16 cellular contexts compared by ENCODE assay signal in the genomic region with DNA sequence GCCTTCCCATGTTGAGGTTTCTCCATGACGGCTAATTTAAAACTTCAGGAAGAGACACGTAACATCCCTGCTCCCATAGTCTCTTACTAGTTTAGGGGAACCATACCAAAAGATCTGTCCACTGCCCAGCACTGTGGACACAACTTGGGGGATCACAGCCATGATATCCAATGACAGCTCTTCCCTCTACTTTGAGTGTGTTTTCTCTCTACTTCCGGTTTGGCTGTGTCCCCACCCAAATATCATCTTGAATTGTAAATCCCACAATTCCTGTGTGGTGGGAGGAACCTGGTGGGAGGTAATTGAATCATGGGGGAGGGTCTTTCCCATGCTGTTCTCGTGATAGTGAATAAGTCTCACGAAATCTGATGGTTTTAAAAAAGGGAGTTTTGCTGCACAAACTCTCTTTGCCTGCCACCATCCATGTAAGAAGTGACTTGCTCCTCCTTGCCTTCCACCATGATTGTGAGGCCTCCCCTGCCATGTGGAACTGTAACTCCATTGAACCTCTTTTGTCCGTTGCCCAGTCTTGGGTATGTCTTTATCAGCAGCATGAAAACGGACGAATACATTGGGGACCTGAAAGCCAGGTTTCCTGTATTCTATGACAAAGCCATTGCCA. TPM values are rescaled to one million over a fixed set of nuclear protein-coding genes. Genes with fewer than 3 reads are reported as not detected.
A peak's percentile ranks its signal among the peaks of the same experiment; 100 is the strongest.
DNase-seq lines count a peak whose midpoint lies in the region; ATAC-seq, FAIRE-seq and TF ChIP-seq lines count a peak whose summit lies in the region.
"Had no signal": no experiment of that assay in that cellular context is flagged by ENCODE, and none has a peak within 500 bp of the region (broad histone marks: within the 10 kb centered on the region; RNA-seq: fewer than 3 reads in every experiment).

No MANE protein-coding gene starts in this region.

- H3K4me3 ChIP-seq in HepG2 (replicated peaks in 1 of 3; ENCODE audit: insufficient read depth in 1 of 3, low read depth in 2 of 3, low read length in 3 of 3): peak overlapping the region; percentile 77 to 96 (median 94); a peak in 5 of 6 replicates
- H3K4me3 ChIP-seq in right lobe of liver: peak overlapping the region in 1 of 3 donors; percentile 88
- H3K4me3 ChIP-seq in muscle layer of duodenum (ENCODE audit: low read depth in 1 of 2, low read length in 2 of 2): peak overlapping the region in 1 of 2 donors; percentile 76

- no peak for TF ChIP-seq EP300 in HepG2 (IDR thresholded peaks at IDR 0.05; ENCODE audit: low read depth in 2 of 2, low read length in 2 of 2)
- TF ChIP-seq EP300 in HepG2 (CRISPR knock-in tag; IDR thresholded peaks at IDR 0.05; ENCODE audit: borderline replicate concordance): no peak; the same call in 1 of the 2 replicates

- POLR2A ChIA-PET in HepG2 (lab: Yijun Ruan, JAX): interaction anchor here (1.6 to 4.2 kb wide), 10 partner anchors 12 to 409 kb away, joined by 7 to 84 read pairs (median 12); partner anchors contain the start of gene C2orf15
- POLR2A ChIA-PET in activated naive CD8-positive, alpha-beta T cell treated with anti-CD3 and anti-CD28 coated beads, Interleukin-2, amount 10 ng/mL, durations not matched to agents 7 days and 5 days (lab: Charles Lee): interaction anchor here (0.6 to 10.2 kb wide), 12 partner anchors 12 to 417 kb away, joined by 3 to 225 read pairs (median 4); no protein-coding TSS in a partner anchor

- CTCF ChIA-PET in HepG2 (lab: Yijun Ruan, JAX; ENCODE audit: low intra/inter-chr PET ratio, low total read pairs): no interaction called here

- peaks cover 46% of the 10 kb centered on the region for H3K79me2 ChIP-seq in HepG2 (ENCODE audit: insufficient read depth, low read length)

- no peaks in the 10 kb centered on the region for H3K9me3 Mint-ChIP-seq in activated naive CD8-positive, alpha-beta T cell treated with anti-CD3 and anti-CD28 coated beads, Interleukin-2, amount 10 ng/mL, durations not matched to agents 7 days and 5 days

- H3K27ac ChIP-seq in HepG2 (ENCODE audit: extremely low read length, insufficient read depth, low read length): peak overlapping the region; percentile 91
- H3K27ac ChIP-seq in right lobe of liver: peak overlapping the region in 1 of 3 donors; percentile 81
- peak overlapping the region; percentile 95 for H3K27ac ChIP-seq in muscle layer of duodenum (ENCODE audit: low read length)
- H3K27ac ChIP-seq: brain microvascular endothelial cell had no signal

- in situ Hi-C loops in HepG2 (cut with HindIII; ENCODE audit: extremely low pct_ligation_motif_present, low pct_unique_long_range_greater_than_20kb): loop anchor here (5.0 kb wide), 1 partner anchor 105 kb away; no protein-coding TSS in a partner anchor

- intact Hi-C loops in HepG2 (cut with micrococcal nuclease; ENCODE audit: unreplicated experiment): loop anchor here (1.0 to 5.0 kb wide), 2 partner anchors 35 to 64 kb away; no protein-coding TSS in a partner anchor
- intact Hi-C loops in right lobe of liver (cut with DNase I): no loop called here

- H3K4me2 ChIP-seq in HepG2 (ENCODE audit: low read depth, low read length): peak overlapping the region; percentile 83

- H3K4me1 Mint-ChIP-seq in activated naive CD8-positive, alpha-beta T cell treated with anti-CD3 and anti-CD28 coated beads, Interleukin-2, amount 10 ng/mL, durations not matched to agents 7 days and 5 days: peaks cover 55% of the 10 kb centered on the region

- no peak for TF ChIP-seq RAD21 in HepG2 (CRISPR knock-in tag; IDR thresholded peaks at IDR 0.05)

- H3K9me3 ChIP-seq in HepG2 (ENCODE audit: low read length): no peaks in the 10 kb centered on the region
- H3K9me3 ChIP-seq in right lobe of liver: no peaks in the 10 kb centered on the region
- no peaks in the 10 kb centered on the region for H3K9me3 ChIP-seq in muscle layer of duodenum (ENCODE audit: control insufficient read depth in 1 of 2, low read length in 2 of 2)
- H3K9me3 ChIP-seq: BE2C, tibial nerve had no signal

- H3K9ac ChIP-seq in HepG2 (ENCODE audit: insufficient read depth, low read depth, low read length): peak overlapping the region; percentile 99

- H3K36me3 Mint-ChIP-seq in activated naive CD8-positive, alpha-beta T cell treated with anti-CD3 and anti-CD28 coated beads, Interleukin-2, amount 10 ng/mL, durations not matched to agents 7 days and 5 days: no peaks in the 10 kb centered on the region

- H3K27me3 ChIP-seq in HepG2 (ENCODE audit: control insufficient read depth in 1 of 2, insufficient read depth in 2 of 2, low read length in 2 of 2) (no peaks in the 10 kb centered on the region; a peak in 1 of 5 replicates), right lobe of liver (no peaks in the 10 kb centered on the region), muscle layer of duodenum (ENCODE audit: low read depth, low read length) (no peaks in the 10 kb centered on the region)
- H3K27me3 ChIP-seq: tibial nerve had no signal

- no TSS peak for BruUV-seq in HepG2 (replicated peaks; lab: Mats Ljungman, UMichigan)

- ATAC-seq in HepG2 (no peak), right lobe of liver (no peak), HG02884 (IDR thresholded peaks at IDR 0.05; ENCODE audit: unreplicated experiment) (no peak), GM21447 (IDR thresholded peaks at IDR 0.05; ENCODE audit: unreplicated experiment) (no peak), GM18502 (IDR thresholded peaks at IDR 0.05; ENCODE audit: poor library complexity, unreplicated experiment) (no peak), HG03460 (IDR thresholded peaks at IDR 0.05; ENCODE audit: unreplicated experiment) (no peak)
- no peak for ATAC-seq in activated naive CD8-positive, alpha-beta T cell treated with anti-CD3 and anti-CD28 coated beads, Interleukin-2, amount 10 ng/mL, durations not matched to agents 7 days and 5 days (ENCODE audit: low read depth)

- no peak for FAIRE-seq in HepG2 (lab: Jason Lieb, UNC)
- FAIRE-seq: HTR-8/SVneo had no signal

- peak overlapping the region; percentile 83 for H3K27ac Mint-ChIP-seq in activated naive CD8-positive, alpha-beta T cell treated with anti-CD3 and anti-CD28 coated beads, Interleukin-2, amount 10 ng/mL, durations not matched to agents 7 days and 5 days

- TF ChIP-seq POLR2A in HepG2 (IDR thresholded peaks at IDR 0.05; ENCODE audit: insufficient read depth in 1 of 2, low read depth in 2 of 2, low read length in 2 of 2) (peak in 1 of 2 experiments; percentile 28; a peak in 1 of 4 replicates), right lobe of liver (IDR thresholded peaks at IDR 0.05) (no peak)

- H2AFZ ChIP-seq in HepG2 (ENCODE audit: low read length): no peak overlapping the region

- H3K36me3 ChIP-seq in HepG2 (replicated peaks in 1 of 2; ENCODE audit: control insufficient read depth in 1 of 2, insufficient read depth in 2 of 2, low read length in 2 of 2): no peaks in the 10 kb centered on the region
- H3K36me3 ChIP-seq in right lobe of liver: no peaks in the 10 kb centered on the region
- no peaks in the 10 kb centered on the region for H3K36me3 ChIP-seq in muscle layer of duodenum (ENCODE audit: control insufficient read depth in 1 of 2, insufficient read depth in 2 of 2, low read length in 2 of 2)
- H3K36me3 ChIP-seq: BE2C, brain microvascular endothelial cell, tibial nerve had no signal

- TF ChIP-seq CTCF in HepG2 (CRISPR knock-in tag; IDR thresholded peaks at IDR 0.05): no peak
- TF ChIP-seq CTCF in right lobe of liver (IDR thresholded peaks at IDR 0.05): no peak

- no peaks in the 10 kb centered on the region for H3K27me3 Mint-ChIP-seq in activated naive CD8-positive, alpha-beta T cell treated with anti-CD3 and anti-CD28 coated beads, Interleukin-2, amount 10 ng/mL, durations not matched to agents 7 days and 5 days

- DNase-seq in HepG2 (ENCODE audit: low spot score) (no peak), right lobe of liver (no peak)
- no peak for DNase-seq in activated naive CD8-positive, alpha-beta T cell treated with anti-CD3 and anti-CD28 coated beads, Interleukin-2, amount 10 ng/mL, durations not matched to agents 7 days and 5 days
- DNase-seq: activated CD8-positive, alpha-beta memory T cell treated with anti-CD3 and anti-CD28 coated beads for 24 hours; BE2C; brain microvascular endothelial cell; islet precursor cell; NCI-H1694; NK-92 treated with Interleukin-12 subunit alpha and Interleukin-12 subunit beta, amount 100 ng/mL, for 24 hours had no signal

- WGBS in HepG2 (ENCODE audit: low lambda C conversion rate): 89% methylated on average over 8 of the region's 8 CpGs
- WGBS in right lobe of liver (ENCODE audit: insufficient coverage, low coverage, low lambda C conversion rate, missing lambda C conversion rate): 85% methylated on average over 8 of the region's 8 CpGs

- peaks cover 79% of the 10 kb centered on the region for H3K4me1 ChIP-seq in HepG2 (ENCODE audit: insufficient read depth, low read length)
- H3K4me1 ChIP-seq in right lobe of liver: peaks cover 0 to 25% (median 11%) of the 10 kb centered on the region in 4 donors
- H3K4me1 ChIP-seq in muscle layer of duodenum (ENCODE audit: control insufficient read depth in 1 of 2, insufficient read depth in 2 of 2, low read length in 2 of 2): peaks cover 0 to 19% of the 10 kb centered on the region in 2 donors
- H3K4me1 ChIP-seq: BE2C had no signal

- H4K20me1 ChIP-seq in HepG2 (ENCODE audit: insufficient read depth, low read length): no peaks in the 10 kb centered on the region

- peak overlapping the region; percentile 85 for H3K4me3 Mint-ChIP-seq in activated naive CD8-positive, alpha-beta T cell treated with anti-CD3 and anti-CD28 coated beads, Interleukin-2, amount 10 ng/mL, durations not matched to agents 7 days and 5 days

RNA-seq across cellular contexts. Expression of gene MGAT4A, which starts 1.6 kb away (rescaled TPM):
- 90.9 and 97.6 TPM in 2 replicates for total RNA-seq in HepG2 (2016; rRNA removed; fragmentation: Illumina TruSeq; extraction: Trizol)
- total RNA-seq in HepG2 (2016; cell fraction: cytosol; rRNA removed; fragmentation: Illumina TruSeq; extraction: Trizol; ENCODE audit: low read depth): 50.4 and 51.6 TPM in 2 replicates
- 92.4 and 95.8 TPM in 2 replicates for total RNA-seq in HepG2 (2016; cell fraction: insoluble cytoplasmic fraction; rRNA removed; fragmentation: Illumina TruSeq; extraction: Trizol)
- 77.5 and 91.0 TPM in 2 replicates for total RNA-seq in HepG2 (2016; cell fraction: membrane; rRNA removed; fragmentation: Illumina TruSeq; extraction: Trizol)
- total RNA-seq in HepG2 (2016; cell fraction: nucleus; rRNA removed; fragmentation: Illumina TruSeq; extraction: Trizol): 116 and 118 TPM in 2 replicates
- polyA plus RNA-seq in HepG2 (2011; rRNA removed): 38.4 and 47.2 TPM in 2 replicates
- 18.0 and 30.5 TPM in 2 replicates for polyA plus RNA-seq in HepG2 (2011; cell fraction: cytosol; rRNA removed)
- 26.7 and 31.3 TPM in 2 replicates for polyA plus RNA-seq in HepG2 (2011; cell fraction: nucleus; rRNA removed)
- 57.2 and 70.3 TPM in 2 replicates for polyA plus RNA-seq in HepG2 (2012)
- 40.5 and 43.0 TPM in 2 replicates for polyA plus RNA-seq in HepG2 (2016; cell fraction: cytosol; fragmentation: Illumina TruSeq; extraction: Trizol; ENCODE audit: low read depth)
- 43.1 and 44.6 TPM in 2 replicates for polyA plus RNA-seq in HepG2 (2016; cell fraction: insoluble cytoplasmic fraction; fragmentation: Illumina TruSeq; extraction: Trizol; ENCODE audit: low read depth)
- polyA plus RNA-seq in HepG2 (2016; cell fraction: membrane; fragmentation: Illumina TruSeq; extraction: Trizol; ENCODE audit: low read depth): 40.4 and 43.5 TPM in 2 replicates
- polyA plus RNA-seq in HepG2 (2016; cell fraction: nucleus; fragmentation: Illumina TruSeq; extraction: Trizol; ENCODE audit: insufficient read depth, low read depth): 58.4 and 61.2 TPM in 2 replicates
- polyA minus RNA-seq in HepG2 (2011; rRNA and poly(A)+ RNA removed; ENCODE audit: low replicate concordance): 0.05 and 64.4 TPM in 2 replicates
- polyA minus RNA-seq in HepG2 (2011; cell fraction: cytosol; rRNA and poly(A)+ RNA removed): 52.3 and 65.5 TPM in 2 replicates
- 154 and 209 TPM in 2 replicates for polyA minus RNA-seq in HepG2 (2011; cell fraction: nucleus; rRNA and poly(A)+ RNA removed)
- 10 to 100 TPM in 5 of 6 experiments, 1 to 10 TPM in 1; 7.8 to 16.0 (median 11.7) TPM for total RNA-seq in right lobe of liver
- total RNA-seq in activated naive CD8-positive, alpha-beta T cell treated with anti-CD3 and anti-CD28 coated beads, Interleukin-2, amount 10 ng/mL, durations not matched to agents 7 days and 5 days: 100 to 1,000 TPM; 124 to 152 TPM
